In genomic region chr12:122096591-122097149, GRCh38 we compare ENCODE assay signal across 9 cellular contexts. TPM values are rescaled to one million over a fixed set of nuclear protein-coding genes. Genes with fewer than 3 reads are reported as not detected.
DNase-seq lines count a peak whose midpoint lies in the region; ATAC-seq and TF ChIP-seq lines count a peak whose summit lies in the region.
"Had no signal": no experiment of that assay in that cellular context is flagged by ENCODE, and none has a peak within 500 bp of the region (broad histone marks: within the 10 kb centered on the region; RNA-seq: fewer than 3 reads in every experiment).

No MANE protein-coding gene starts in this region.

- H3K4me3 ChIP-seq in AG10803 (ENCODE audit: low read length) (no peak overlapping the region), Peyer's patch (no peak overlapping the region)

- ATAC-seq in esophagus mucosa = peak; percentile 63
- ATAC-seq in HG03571 (IDR thresholded peaks at IDR 0.05; ENCODE audit: unreplicated experiment) = no peak
- ATAC-seq in HG03196 (IDR thresholded peaks at IDR 0.05; ENCODE audit: unreplicated experiment) = no peak

- no peaks in the 10 kb centered on the region for H3K27me3 ChIP-seq in Peyer's patch

- TF ChIP-seq CTCF in AG10803 (conservative IDR thresholded peaks at IDR 0.05; ENCODE audit: low read length) (no peak), Peyer's patch (IDR thresholded peaks at IDR 0.05) (no peak), nephron (IDR thresholded peaks at IDR 0.05; ENCODE audit: unreplicated experiment in 3 of 3) (no peak)

- peak overlapping the region; percentile 79 to 86 (median 79) for H3K27ac Mint-ChIP-seq in nephron

- no peaks in the 10 kb centered on the region for H3K36me3 Mint-ChIP-seq in nephron (ENCODE audit: low read depth)

- H3K27ac ChIP-seq in Peyer's patch = peak overlapping the region; percentile 18 to 83 (median 69)

- DNase-seq in AG10803 (ENCODE audit: low read depth) = peak; percentile 79
- peak in 2 of 3 donors; percentile 48 to 50 for DNase-seq in Peyer's patch
- no peak for DNase-seq in middle frontal gyrus (ENCODE audit: extremely low spot score, low spot score)
- DNase-seq in activated CD4-positive, alpha-beta T cell treated with anti-CD3 and anti-CD28 coated beads, Interleukin-2, amount 50 U/mL, for 4 hours = no peak
- DNase-seq: stimulated activated CD4-positive, alpha-beta T cell treated with anti-CD3 and anti-CD28 coated beads, Interleukin-4, amount 100 ng/mL, for 4 hours had no signal

- peaks cover 4% of the 10 kb centered on the region for H3K27me3 Mint-ChIP-seq in nephron (ENCODE audit: low read depth)

- peak overlapping the region in 2 of 3 experiments; percentile 44 to 65 for H3K4me3 Mint-ChIP-seq in nephron

- no peaks in the 10 kb centered on the region for H3K36me3 ChIP-seq in Peyer's patch

- H3K4me1 ChIP-seq in Peyer's patch = peaks cover 4 to 74% (median 15%) of the 10 kb centered on the region in 4 donors

- no peak for TF ChIP-seq POLR2A in Peyer's patch (IDR thresholded peaks at IDR 0.05)

- H3K9me3 ChIP-seq in Peyer's patch = no peaks in the 10 kb centered on the region

- H3K4me1 Mint-ChIP-seq in nephron = peaks cover 45% of the 10 kb centered on the region

- H3K9me3 Mint-ChIP-seq in nephron = no peaks in the 10 kb centered on the region

RNA-seq across cellular contexts. Expression of gene MLXIP, which starts 18.1 kb away (rescaled TPM):
- total RNA-seq in Peyer's patch (100 to 1,000 TPM in 2 of 4 donors, 10 to 100 TPM in 2; 41.5 to 157 (median 98.3) TPM), esophagus mucosa (13.1 TPM)

Comparison
In these comparisons a context has a peak if more than half of its experiments do, and no peak if none do; other contexts are left out.
1. DNase-seq: peak in AG10803 (single experiment) and Peyer's patch (2 of 3); none in middle frontal gyrus (single experiment) and activated CD4-positive, alpha-beta T cell treated with anti-CD3 and anti-CD28 coated beads, Interleukin-2, amount 50 U/mL, for 4 hours (0 of 2).